In genomic region chr18:42112657-42113420, GRCh38 we compare ENCODE assay signal across 17 cellular contexts.
DNase-seq lines count a peak whose midpoint lies in the region; ATAC-seq and TF ChIP-seq lines count a peak whose summit lies in the region.
"Had no signal": no experiment of that assay in that cellular context is flagged by ENCODE, and none has a peak within 500 bp of the region (broad histone marks: within the 10 kb centered on the region; RNA-seq: fewer than 3 reads in every experiment).

No MANE protein-coding gene starts in this region.

- H3K27me3 Mint-ChIP-seq in stimulated activated naive CD8-positive, alpha-beta T cell treated with anti-CD3 and anti-CD28 coated beads, Interleukin-15, amount 100 ng/mL, for 72 hours = peaks cover 9% of the 10 kb centered on the region
- H3K27me3 Mint-ChIP-seq: activated naive CD8-positive, alpha-beta T cell treated with anti-CD3 and anti-CD28 coated beads, Interleukin-2, amount 10 ng/mL, durations not matched to agents 7 days and 5 days had no signal

- H3K9me3 Mint-ChIP-seq in stimulated activated naive CD8-positive, alpha-beta T cell treated with anti-CD3 and anti-CD28 coated beads, Interleukin-15, amount 100 ng/mL, for 72 hours = no peaks in the 10 kb centered on the region
- H3K9me3 Mint-ChIP-seq: activated naive CD8-positive, alpha-beta T cell treated with anti-CD3 and anti-CD28 coated beads, Interleukin-2, amount 10 ng/mL, durations not matched to agents 7 days and 5 days; nephron; T-helper 2 cell treated with Interferon-gamma antibody and Interleukin-4, amounts not matched to agents 5 μg/mL and 100 μg/mL, for 36 hours had no signal

- ATAC-seq in stimulated activated naive CD8-positive, alpha-beta T cell treated with anti-CD3 and anti-CD28 coated beads, Interleukin-15, amount 100 ng/mL, for 72 hours = no peak
- no peak for ATAC-seq in stimulated activated naive CD8-positive, alpha-beta T cell treated with anti-CD3 and anti-CD28 coated beads, Interleukin-15, Interleukin-2, amounts not matched to agents 100 U/mL and 50 U/mL, for 24 hours
- ATAC-seq in HG03565 (IDR thresholded peaks at IDR 0.05; ENCODE audit: unreplicated experiment) = no peak

- H3K4me3 Mint-ChIP-seq in stimulated activated naive CD8-positive, alpha-beta T cell treated with anti-CD3 and anti-CD28 coated beads, Interleukin-15, amount 100 ng/mL, for 72 hours = no peak overlapping the region
- H3K4me3 Mint-ChIP-seq: activated naive CD8-positive, alpha-beta T cell treated with anti-CD3 and anti-CD28 coated beads, Interleukin-2, amount 10 ng/mL, durations not matched to agents 7 days and 5 days; nephron; T-helper 2 cell treated with Interferon-gamma antibody and Interleukin-4, amounts not matched to agents 5 μg/mL and 100 μg/mL, for 36 hours had no signal

- no peak overlapping the region for H3K4me3 ChIP-seq in cardiac fibroblast (replicated peaks in 1 of 2; ENCODE audit: low read depth in 2 of 2, low read length in 2 of 2)

- H3K27ac Mint-ChIP-seq in stimulated activated naive CD8-positive, alpha-beta T cell treated with anti-CD3 and anti-CD28 coated beads, Interleukin-15, amount 100 ng/mL, for 72 hours = peak overlapping the region; percentile 97 to 98

- no peak for TF ChIP-seq CTCF in cardiac fibroblast (IDR thresholded peaks at IDR 0.05; ENCODE audit: low read depth, low read length)

- peaks cover 18% of the 10 kb centered on the region for H3K4me1 Mint-ChIP-seq in stimulated activated naive CD8-positive, alpha-beta T cell treated with anti-CD3 and anti-CD28 coated beads, Interleukin-15, amount 100 ng/mL, for 72 hours

- no peak for DNase-seq in stimulated activated naive CD8-positive, alpha-beta T cell treated with anti-CD3 and anti-CD28 coated beads, Interleukin-15, amount 100 ng/mL, for 72 hours
- DNase-seq in stimulated activated naive CD8-positive, alpha-beta T cell treated with anti-CD3 and anti-CD28 coated beads, Interleukin-15, Interleukin-2, amounts not matched to agents 100 U/mL and 50 U/mL, for 24 hours = no peak
- DNase-seq in NCI-H69 (lab: John Stamatoyannopoulos, UW) = peak; percentile 28
- DNase-seq in cardiac fibroblast (ENCODE audit: low read depth in 2 of 2) = peak; percentile 4 to 5
- no peak for DNase-seq in amygdala (lab: John Stamatoyannopoulos, UW)
- DNase-seq in AG08395 (ENCODE audit: low spot score) = no peak
- no peak for DNase-seq in D341Med (ENCODE audit: low spot score)
- DNase-seq: activated CD4-positive, alpha-beta T cell treated with anti-CD3 and anti-CD28 coated beads for 48 hours; activated naive CD8-positive, alpha-beta T cell treated with anti-CD3 and anti-CD28 coated beads, Interleukin-2, amount 10 ng/mL, durations not matched to agents 7 days and 5 days; activated T-cell treated with anti-CD3 and anti-CD28 coated beads for 4 hours; cerebellar nuclear complex; DMS79; NCI-H2029 treated with DMSO at 0.1 percent for 48 hours; SHP77 treated with DMSO at 0.1 percent for 48 hours had no signal

Comparison
In these comparisons a context has a peak if more than half of its experiments do, and no peak if none do; other contexts are left out.
1. DNase-seq: peak in NCI-H69 (single experiment) and cardiac fibroblast (2 of 2); none in stimulated activated naive CD8-positive, alpha-beta T cell treated with anti-CD3 and anti-CD28 coated beads, Interleukin-15, amount 100 ng/mL, for 72 hours (0 of 2), stimulated activated naive CD8-positive, alpha-beta T cell treated with anti-CD3 and anti-CD28 coated beads, Interleukin-15, Interleukin-2, amounts not matched to agents 100 U/mL and 50 U/mL, for 24 hours (single experiment), amygdala (0 of 56), AG08395 (single experiment) and D341Med (single experiment).